ENCODE assay signal across 8 cellular contexts in genomic region chr3:101829066-101829830, GRCh38. TPM values are rescaled to one million over a fixed set of nuclear protein-coding genes. Genes with fewer than 3 reads are reported as not detected.
A peak's percentile ranks its signal among the peaks of the same experiment; 100 is the strongest.
DNase-seq lines count a peak whose midpoint lies in the region; ATAC-seq and TF ChIP-seq lines count a peak whose summit lies in the region.

No MANE protein-coding gene starts in this region.

- H3K36me3 ChIP-seq in mucosa of descending colon (ENCODE audit: low read depth), result no peaks in the 10 kb centered on the region

- H3K9me3 ChIP-seq in mucosa of descending colon, result no peaks in the 10 kb centered on the region

- intact Hi-C loops in mucosa of descending colon (cut with DNase I, micrococcal nuclease), result no loop called here

- peak overlapping the region; percentile 11 for H3K27ac ChIP-seq in substantia nigra (ENCODE audit: low read depth, low read length, poor library complexity, severe bottlenecking)

- DNase-seq in T-helper 2 cell (peak; percentile 12 to 73 (median 27)), mucosa of descending colon (peak; percentile 51 to 70 (median 62)), substantia nigra (lab: John Stamatoyannopoulos, UW) (peak in 30 of 49 donors; percentile 4 to 62 (median 22)), NCI-H1417 (lab: John Stamatoyannopoulos, UW) (no peak), NCI-H1694 (lab: John Stamatoyannopoulos, UW) (no peak)
- peak; percentile 41 for DNase-seq in central memory CD4-positive, alpha-beta T cell

- H3K4me1 ChIP-seq in mucosa of descending colon (ENCODE audit: low read depth), result peaks cover 26% of the 10 kb centered on the region

- peak; percentile 53 for ATAC-seq in GM18867 (IDR thresholded peaks at IDR 0.05; ENCODE audit: unreplicated experiment)
- peak; percentile 38 for ATAC-seq in HG02943 (IDR thresholded peaks at IDR 0.05; ENCODE audit: low read depth, unreplicated experiment)
- ATAC-seq in mucosa of descending colon, result peak; percentile 68

- H3K4me3 ChIP-seq in mucosa of descending colon, result no peak overlapping the region

- no peak for TF ChIP-seq CTCF in mucosa of descending colon (IDR thresholded peaks at IDR 0.05)

RNA-seq across cellular contexts. Expression of gene NFKBIZ, which starts 20.1 kb away (rescaled TPM):
- total RNA-seq in mucosa of descending colon, result 10 to 100 TPM; 85.0 to 97.5 (median 91.5) TPM

RNA-seq across cellular contexts. Expression of gene NXPE3, which starts 50.2 kb away (rescaled TPM):
- 10 to 100 TPM in 1 of 3 donors, 1 to 10 TPM in 2; 1.7 to 15.1 (median 3.8) TPM for total RNA-seq in mucosa of descending colon

Comparison
In these comparisons a context has a peak if more than half of its experiments do, and no peak if none do; other contexts are left out.
1. DNase-seq: peak in T-helper 2 cell (5 of 5), central memory CD4-positive, alpha-beta T cell (single experiment), mucosa of descending colon (3 of 3) and substantia nigra (30 of 49); none in NCI-H1417 (0 of 3) and NCI-H1694 (single experiment).
2. Peak in every context shown above with its lines, with median percentiles within 50 percentile points of each other: ATAC-seq.